ENCODE assay signal across 23 cellular contexts in the genomic region with DNA sequence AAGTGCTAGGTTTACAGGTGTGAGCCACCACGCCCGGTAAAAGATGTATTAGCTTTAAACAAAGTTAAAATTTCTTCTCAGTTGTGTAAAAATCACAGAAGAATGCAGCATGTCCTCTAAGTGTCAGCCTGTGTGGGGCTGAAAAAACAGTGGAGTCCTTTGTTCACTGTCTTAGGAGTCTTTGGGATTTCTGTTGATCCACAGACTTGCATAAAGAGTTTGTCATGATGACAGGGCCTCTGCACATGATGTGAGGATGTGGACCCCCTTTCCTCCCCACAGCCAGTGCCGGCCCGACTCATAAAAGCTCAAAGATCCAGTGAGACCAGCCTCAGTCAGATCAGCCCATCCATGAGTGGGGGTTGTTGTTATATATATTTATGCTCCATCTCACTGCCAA. TPM values are rescaled to one million over a fixed set of nuclear protein-coding genes. Genes with fewer than 3 reads are reported as not detected.
"Had no signal": no experiment of that assay in that cellular context is flagged by ENCODE, and none has a peak within 500 bp of the region (broad histone marks: within the 10 kb centered on the region; RNA-seq: fewer than 3 reads in every experiment).

No MANE protein-coding gene starts in this region.

- H3K4me2 ChIP-seq: neural progenitor cell had no signal

- H3K27me3 ChIP-seq: colonic mucosa, heart right ventricle, neural progenitor cell had no signal

- DNase-seq: colonic mucosa; dermis blood vessel endothelial cell; effector CD4-positive, alpha-beta T cell; endodermal cell; heart right ventricle; kidney glomerular epithelial cell; mammary epithelial cell; natural killer cell; psoas muscle; spleen; stimulated activated CD4-positive, alpha-beta T cell treated with anti-CD3 and anti-CD28 coated beads, Interleukin-15, amount 100 ng/mL, for 24 hours; stimulated activated CD4-positive, alpha-beta T cell treated with anti-CD3 and anti-CD28 coated beads, Interleukin-1b, Interleukin-23, amount 100 ng/mL, for 48 hours; stimulated activated CD4-positive, alpha-beta T cell treated with anti-CD3 and anti-CD28 coated beads, Interleukin-4, amount 100 ng/mL, for 24 hours; trophoblast cell had no signal

- H3K27ac ChIP-seq: colonic mucosa, heart right ventricle, neural progenitor cell, parathyroid adenoma, psoas muscle, spleen had no signal

- H3K4me1 ChIP-seq: colonic mucosa, neural progenitor cell, parathyroid adenoma, psoas muscle, spleen had no signal

- H3K9me3 ChIP-seq: colonic mucosa, psoas muscle had no signal

- H3K79me2 ChIP-seq: parathyroid adenoma had no signal

- H3K4me3 ChIP-seq: colonic mucosa, heart right ventricle, neural progenitor cell, psoas muscle, spleen had no signal

- H2AFZ ChIP-seq: neural progenitor cell, parathyroid adenoma had no signal

- H3K36me3 ChIP-seq: colonic mucosa, heart right ventricle, spleen had no signal

RNA-seq across cellular contexts. Expression of gene GOLGA8J, which starts 49.0 kb away (rescaled TPM):
- total RNA-seq: endothelial cell of umbilical vein, frontal cortex, lower leg skin, mammary epithelial cell, mucosa of gallbladder, myocyte, skeletal muscle tissue, urinary bladder had no signal
